ENCODE assay signal across 8 cellular contexts in genomic region chr1:241789061-241789460, GRCh38.
"Had no signal": no experiment of that assay in that cellular context is flagged by ENCODE, and none has a peak within 500 bp of the region (broad histone marks: within the 10 kb centered on the region; RNA-seq: fewer than 3 reads in every experiment).

No MANE protein-coding gene starts in this region.

- H3K27ac ChIP-seq: GM23248, KMS-11 had no signal

- ATAC-seq: HCT116 had no signal

- H3K4me3 ChIP-seq: GM23248, HAP-1 had no signal

- DNase-seq: GM23248, GOT3, H7, HFFc6, KBM-7 had no signal

- H3K4me1 ChIP-seq: HAP-1 had no signal

- H3K4me2 ChIP-seq: KMS-11 had no signal

- H3K36me3 ChIP-seq: HAP-1 had no signal

- H2AFZ ChIP-seq: GM23248 had no signal

- H3K9me3 ChIP-seq: HAP-1 had no signal

- H3K9ac ChIP-seq: GM23248, KMS-11 had no signal
